8 cellular contexts compared by ENCODE assay signal in genomic region chr1:116514708-116515525, GRCh38. TPM values are rescaled to one million over a fixed set of nuclear protein-coding genes. Genes with fewer than 3 reads are reported as not detected.
DNase-seq lines count a peak whose midpoint lies in the region; ATAC-seq and TF ChIP-seq lines count a peak whose summit lies in the region.

No MANE protein-coding gene starts in this region.

- peak; percentile 76 for ATAC-seq in GM21515 (IDR thresholded peaks at IDR 0.05; ENCODE audit: unreplicated experiment)

- no peak for TF ChIP-seq CTCF in kidney epithelial cell (IDR thresholded peaks at IDR 0.05; ENCODE audit: insufficient read depth, low read length, poor library complexity, severe bottlenecking)

- peaks cover 18% of the 10 kb centered on the region for H3K36me3 ChIP-seq in KOPT-K1 (ENCODE audit: insufficient read depth, low read length)
- no peaks in the 10 kb centered on the region for H3K36me3 ChIP-seq in kidney epithelial cell (ENCODE audit: control insufficient read depth, insufficient read depth, low read length)

- H3K9me3 ChIP-seq in KOPT-K1 (ENCODE audit: insufficient read depth, low read length, poor library complexity, severe bottlenecking): no peaks in the 10 kb centered on the region

- H3K27me3 ChIP-seq in kidney epithelial cell (ENCODE audit: control insufficient read depth, insufficient read depth, low read length): no peaks in the 10 kb centered on the region

- peak; percentile 41 for DNase-seq in ELR (ENCODE audit: low read depth)
- peak; percentile 38 for DNase-seq in activated CD8-positive, alpha-beta memory T cell treated with anti-CD3 and anti-CD28 coated beads, Interleukin-2, amount 50 U/mL, for 4 hours
- peak; percentile 82 for DNase-seq in kidney epithelial cell (ENCODE audit: low read depth)
- DNase-seq in globus pallidus (ENCODE audit: low spot score): no peak
- DNase-seq in NCI-H2227 treated with DMSO at 0.1 percent for 48 hours (lab: John Stamatoyannopoulos, UW): no peak
- DNase-seq in NCI-H748 treated with DMSO at 0.1 percent for 48 hours (lab: John Stamatoyannopoulos, UW): no peak

- H3K4me3 ChIP-seq in kidney epithelial cell (ENCODE audit: low read depth, low read length): no peak overlapping the region

- peak overlapping the region; percentile 93 for H3K27ac ChIP-seq in KOPT-K1 (ENCODE audit: low read depth, low read length, poor library complexity, severe bottlenecking)

RNA-seq across cellular contexts. Expression of gene CD58, which starts 55.9 kb away (rescaled TPM):
- 17.9 and 25.4 TPM in 2 replicates for total RNA-seq in kidney epithelial cell

Comparison
In these comparisons a context has a peak if more than half of its experiments do, and no peak if none do; other contexts are left out.
1. DNase-seq: peak in ELR (single experiment), activated CD8-positive, alpha-beta memory T cell treated with anti-CD3 and anti-CD28 coated beads, Interleukin-2, amount 50 U/mL, for 4 hours (single experiment) and kidney epithelial cell (single experiment); none in globus pallidus (single experiment), NCI-H2227 treated with DMSO at 0.1 percent for 48 hours (single experiment) and NCI-H748 treated with DMSO at 0.1 percent for 48 hours (single experiment).